Comparison of ENCODE assay signal across 27 cellular contexts in the genomic region with DNA sequence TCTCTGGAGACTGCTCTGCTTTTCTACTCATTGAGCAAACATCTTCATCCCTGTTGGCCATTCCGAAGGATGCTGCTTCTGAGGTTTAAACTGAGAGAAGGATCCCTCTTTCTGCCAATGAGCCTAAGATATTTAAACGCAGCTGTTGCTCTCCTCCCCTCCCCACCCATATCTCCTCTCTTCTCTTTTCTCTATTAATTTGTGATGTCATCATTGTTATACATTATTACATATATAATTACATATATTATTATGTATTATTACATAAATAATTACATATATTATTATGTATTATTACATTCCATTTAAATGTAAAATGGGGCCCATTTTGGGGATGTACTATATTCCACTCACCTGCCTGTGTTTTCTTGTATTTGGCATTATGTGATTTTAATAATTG.
"Had no signal": no experiment of that assay in that cellular context is flagged by ENCODE, and none has a peak within 500 bp of the region (broad histone marks: within the 10 kb centered on the region; RNA-seq: fewer than 3 reads in every experiment).

No MANE protein-coding gene starts in this region.

- H3K4me3 ChIP-seq: neural progenitor cell, ovary, psoas muscle, skin epidermis, suprapubic skin, testis, tibial artery, transverse colon, upper lobe of right lung, uterus had no signal

- H3K27ac ChIP-seq: neural progenitor cell, ovary, parathyroid adenoma, psoas muscle, skin epidermis, suprapubic skin, testis, tibial artery, transverse colon, upper lobe of right lung, uterus had no signal

- H3K9me3 ChIP-seq: ovary, psoas muscle, suprapubic skin, testis, tibial artery, transverse colon, upper lobe of right lung, uterus had no signal

- H3K4me1 ChIP-seq: suprapubic skin, testis, tibial artery, transverse colon, upper lobe of right lung, uterus had no signal

- H3K36me3 ChIP-seq: neural progenitor cell, ovary, suprapubic skin, tibial artery, transverse colon, upper lobe of right lung, uterus had no signal

- DNase-seq: naive thymus-derived CD4-positive, alpha-beta T cell; natural killer cell; occipital lobe; ovary; posterior cingulate gyrus; psoas muscle; right cardiac atrium; stimulated activated CD4-positive, alpha-beta T cell treated with anti-CD3 and anti-CD28 coated beads, Interleukin-15, amount 100 ng/mL, for 24 hours; stimulated activated CD4-positive, alpha-beta T cell treated with anti-CD3 and anti-CD28 coated beads, Interleukin-2, amount 100 ng/mL, for 24 hours; stimulated activated CD4-positive, alpha-beta T cell treated with anti-CD3 and anti-CD28 coated beads, Interleukin-2, amount 100 ng/mL, for 48 hours; stimulated activated CD4-positive, alpha-beta T cell treated with anti-CD3 and anti-CD28 coated beads, Interleukin-4, amount 100 ng/mL, for 4 hours; stimulated activated CD8-positive, alpha-beta memory T cell treated with anti-CD3 and anti-CD28 coated beads, Interleukin-4, amount 100 ng/mL, for 48 hours; stimulated activated naive CD4-positive, alpha-beta T cell; stimulated activated naive CD8-positive, alpha-beta T cell treated with anti-CD3 and anti-CD28 coated beads, Interleukin-15, amount 100 ng/mL, for 72 hours; stimulated activated naive CD8-positive, alpha-beta T cell treated with anti-CD3 and anti-CD28 coated beads, Interleukin-15, Interleukin-2, amounts not matched to agents 100 U/mL and 50 U/mL, for 24 hours; substantia nigra; testis; tibial artery; transverse colon; upper lobe of right lung; uterus had no signal

- ATAC-seq: naive thymus-derived CD4-positive, alpha-beta T cell; natural killer cell; psoas muscle; right cardiac atrium; sciatic nerve; stimulated activated memory B cell treated with anti-CD40 and anti-IgM and Interleukin-4, amounts not matched to agents 10 μg/mL and 1 μg/mL and 100 μg/mL, for 72 hours; stimulated activated naive CD8-positive, alpha-beta T cell treated with anti-CD3 and anti-CD28 coated beads, Interleukin-15, amount 100 ng/mL, for 72 hours; stimulated activated naive CD8-positive, alpha-beta T cell treated with anti-CD3 and anti-CD28 coated beads, Interleukin-15, Interleukin-2, amounts not matched to agents 100 U/mL and 50 U/mL, for 24 hours; upper lobe of right lung had no signal
